In genomic region chr7:114095885-114096284, GRCh38 we compare ENCODE assay signal across 6 cellular contexts.
"Had no signal": no experiment of that assay in that cellular context is flagged by ENCODE, and none has a peak within 500 bp of the region (broad histone marks: within the 10 kb centered on the region; RNA-seq: fewer than 3 reads in every experiment).

No MANE protein-coding gene starts in this region.

- FAIRE-seq: HTR-8/SVneo had no signal

- DNase-seq: GM23248, GOT3, H7, HFFc6, KG1 had no signal
